Comparison of ENCODE assay signal across 8 cellular contexts in genomic region chr22:24424001-24424900, GRCh38. TPM values are rescaled to one million over a fixed set of nuclear protein-coding genes. Genes with fewer than 3 reads are reported as not detected.
DNase-seq lines count a peak whose midpoint lies in the region; ATAC-seq and TF ChIP-seq lines count a peak whose summit lies in the region.

No MANE protein-coding gene starts in this region.

- TF ChIP-seq CTCF in fibroblast of mammary gland (conservative IDR thresholded peaks at IDR 0.05; ENCODE audit: control insufficient read depth, insufficient read depth, low read depth, low read length) (no peak), progenitor cell of endocrine pancreas (IDR thresholded peaks at IDR 0.05; ENCODE audit: unreplicated experiment) (no peak)

- peak overlapping the region; percentile 69 for H3K4me3 Mint-ChIP-seq in progenitor cell of endocrine pancreas (ENCODE audit: low read depth)

- no peak for ATAC-seq in GM21717 (IDR thresholded peaks at IDR 0.05; ENCODE audit: unreplicated experiment)

- peaks cover 31% of the 10 kb centered on the region for H3K27me3 Mint-ChIP-seq in progenitor cell of endocrine pancreas

- H3K4me1 Mint-ChIP-seq in progenitor cell of endocrine pancreas (ENCODE audit: low read depth) = peaks cover 1% of the 10 kb centered on the region

- DNase-seq in HuH-7 (ENCODE audit: low spot score) (peak; percentile 56), fibroblast of mammary gland (ENCODE audit: low read depth) (no peak), progenitor cell of endocrine pancreas (ENCODE audit: low spot score, unreplicated experiment) (no peak), cerebellar cortex (ENCODE audit: low spot score) (no peak), NCI-H1436 (lab: John Stamatoyannopoulos, UW) (no peak), dedifferentiated amniotic fluid mesenchymal stem cell (ENCODE audit: extremely low spot score) (no peak)
- peak; percentile 55 for DNase-seq in activated CD8-positive, alpha-beta memory T cell treated with anti-CD3 and anti-CD28 coated beads, Interleukin-2, amount 50 U/mL, for 4 hours

- no peaks in the 10 kb centered on the region for H3K9me3 Mint-ChIP-seq in progenitor cell of endocrine pancreas (ENCODE audit: low read depth)

- H3K36me3 Mint-ChIP-seq in progenitor cell of endocrine pancreas (ENCODE audit: insufficient read depth) = no peaks in the 10 kb centered on the region

- H3K27ac Mint-ChIP-seq in progenitor cell of endocrine pancreas = peak overlapping the region; percentile 56

- H3K4me3 ChIP-seq in fibroblast of mammary gland (ENCODE audit: control insufficient read depth, low read depth, low read length) = peak overlapping the region; percentile 3

RNA-seq across cellular contexts. Expression of gene ADORA2A, which starts 3.1 kb away (rescaled TPM):
- total RNA-seq in progenitor cell of endocrine pancreas = 5.2 and 6.4 TPM in 2 replicates

Comparison
In these comparisons a context has a peak if more than half of its experiments do, and no peak if none do; other contexts are left out.
1. DNase-seq: peak in HuH-7 (single experiment) and activated CD8-positive, alpha-beta memory T cell treated with anti-CD3 and anti-CD28 coated beads, Interleukin-2, amount 50 U/mL, for 4 hours (single experiment); none in fibroblast of mammary gland (single experiment), progenitor cell of endocrine pancreas (single experiment), cerebellar cortex (single experiment), NCI-H1436 (single experiment) and dedifferentiated amniotic fluid mesenchymal stem cell (single experiment).